In genomic region chr17:51260237-51260959, GRCh38 we compare ENCODE assay signal across 1 cellular context.
TF ChIP-seq lines count a peak whose summit lies in the region.

TSS of gene UTP18 (plus strand) at chr17:51260546. CDS start at chr17:51260585, 39 bp downstream.

TF ChIP-seq in HepG2, 621 proteins besides CTCF, POLR2A, EP300 and RAD21 (continued from another document and continues in another):
- TF ChIP-seq LRRFIP1 (CRISPR knock-in tag; conservative IDR thresholded peaks at IDR 0.05) (no peak), TIGD3 (CRISPR knock-in tag; IDR thresholded peaks at IDR 0.05; ENCODE audit: borderline replicate concordance) (peak; percentile 98; the same call in 1 of the 2 replicates), RAD51 (IDR thresholded peaks at IDR 0.05; ENCODE audit: borderline replicate concordance) (peak; percentile 94), ADNP (CRISPR knock-in tag; IDR thresholded peaks at IDR 0.05) (no peak), ZNF652 (CRISPR knock-in tag; IDR thresholded peaks at IDR 0.05; ENCODE audit: borderline replicate concordance, low read depth) (no peak), NAIF1 (CRISPR knock-in tag; IDR thresholded peaks at IDR 0.05; ENCODE audit: borderline replicate concordance) (peak; percentile 94), RXRA (CRISPR knock-in tag; IDR thresholded peaks at IDR 0.05) (peak; percentile 70; the same call in 1 of the 2 replicates), HDAC2 (CRISPR knock-in tag; IDR thresholded peaks at IDR 0.05) (peak; percentile 29; the same call in 1 of the 2 replicates), ZNF432 (CRISPR knock-in tag; IDR thresholded peaks at IDR 0.05; ENCODE audit: borderline replicate concordance) (0 out of 2 replicates have a peak, but pooled peaks have one; percentile 48), ZNF446 (CRISPR knock-in tag; IDR thresholded peaks at IDR 0.05) (peak; percentile 96), BHLHE40 (IDR thresholded peaks at IDR 0.05; ENCODE audit: low read length) (peak; percentile 96), PRDM4 (CRISPR knock-in tag; IDR thresholded peaks at IDR 0.05; ENCODE audit: borderline replicate concordance) (no peak; the same call in 1 of the 2 replicates), PTBP1 (IDR thresholded peaks at IDR 0.05; ENCODE audit: low read depth, low read length, poor library complexity, severe bottlenecking) (no peak), RERE (CRISPR knock-in tag; IDR thresholded peaks at IDR 0.05; ENCODE audit: low read depth) (0 out of 2 replicates have a peak, but pooled peaks have one; percentile 15), RNF2 (conservative IDR thresholded peaks at IDR 0.05; ENCODE audit: low read depth) (peak; percentile 95), EZH2 (conservative IDR thresholded peaks at IDR 0.05; ENCODE audit: low read depth, low read length) (no peak), DNMT3B (CRISPR knock-in tag; conservative IDR thresholded peaks at IDR 0.05) (0 out of 2 replicates have a peak, but pooled peaks have one; percentile 3), ZMYM4 (CRISPR knock-in tag; IDR thresholded peaks at IDR 0.05) (peak; percentile 87), ZNF256 (CRISPR knock-in tag; conservative IDR thresholded peaks at IDR 0.05) (peak; percentile 82; the same call in 1 of the 2 replicates), TCF7L2 (IDR thresholded peaks at IDR 0.05; ENCODE audit: low read depth, low read length) (no peak), SETDB1 (CRISPR knock-in tag; IDR thresholded peaks at IDR 0.05; ENCODE audit: borderline replicate concordance) (no peak), ATF7 (IDR thresholded peaks at IDR 0.05) (peak; percentile 92), ATF7 (CRISPR knock-in tag; IDR thresholded peaks at IDR 0.05) (peak; percentile 73; the same call in 1 of the 2 replicates), ATF7-NPFF (CRISPR knock-in tag; IDR thresholded peaks at IDR 0.05; ENCODE audit: low read depth) (peak; percentile 95), ZNF205 (CRISPR knock-in tag; IDR thresholded peaks at IDR 0.05) (peak; percentile 86), ZBTB49 (CRISPR knock-in tag; IDR thresholded peaks at IDR 0.05; ENCODE audit: borderline replicate concordance) (no peak), KLF11 (CRISPR knock-in tag; IDR thresholded peaks at IDR 0.05) (peak; percentile 98), ZBTB4 (CRISPR knock-in tag; IDR thresholded peaks at IDR 0.05; ENCODE audit: borderline replicate concordance) (peak; percentile 89), MEIS1 (CRISPR knock-in tag; IDR thresholded peaks at IDR 0.05; ENCODE audit: borderline replicate concordance) (peak; percentile 90), ERF (CRISPR knock-in tag; IDR thresholded peaks at IDR 0.05) (peak; percentile 96), ZNF354B (CRISPR knock-in tag; IDR thresholded peaks at IDR 0.05) (peak; percentile 84; the same call in 1 of the 2 replicates), ZNF362 (CRISPR knock-in tag; IDR thresholded peaks at IDR 0.05; ENCODE audit: borderline replicate concordance) (peak; percentile 61), ZBED4 (CRISPR knock-in tag; IDR thresholded peaks at IDR 0.05; ENCODE audit: borderline replicate concordance) (peak; percentile 59), ZNF296 (CRISPR knock-in tag; conservative IDR thresholded peaks at IDR 0.05) (0 out of 2 replicates have a peak, but pooled peaks have one; percentile 39)
